8 cellular contexts compared by ENCODE assay signal in the genomic region with DNA sequence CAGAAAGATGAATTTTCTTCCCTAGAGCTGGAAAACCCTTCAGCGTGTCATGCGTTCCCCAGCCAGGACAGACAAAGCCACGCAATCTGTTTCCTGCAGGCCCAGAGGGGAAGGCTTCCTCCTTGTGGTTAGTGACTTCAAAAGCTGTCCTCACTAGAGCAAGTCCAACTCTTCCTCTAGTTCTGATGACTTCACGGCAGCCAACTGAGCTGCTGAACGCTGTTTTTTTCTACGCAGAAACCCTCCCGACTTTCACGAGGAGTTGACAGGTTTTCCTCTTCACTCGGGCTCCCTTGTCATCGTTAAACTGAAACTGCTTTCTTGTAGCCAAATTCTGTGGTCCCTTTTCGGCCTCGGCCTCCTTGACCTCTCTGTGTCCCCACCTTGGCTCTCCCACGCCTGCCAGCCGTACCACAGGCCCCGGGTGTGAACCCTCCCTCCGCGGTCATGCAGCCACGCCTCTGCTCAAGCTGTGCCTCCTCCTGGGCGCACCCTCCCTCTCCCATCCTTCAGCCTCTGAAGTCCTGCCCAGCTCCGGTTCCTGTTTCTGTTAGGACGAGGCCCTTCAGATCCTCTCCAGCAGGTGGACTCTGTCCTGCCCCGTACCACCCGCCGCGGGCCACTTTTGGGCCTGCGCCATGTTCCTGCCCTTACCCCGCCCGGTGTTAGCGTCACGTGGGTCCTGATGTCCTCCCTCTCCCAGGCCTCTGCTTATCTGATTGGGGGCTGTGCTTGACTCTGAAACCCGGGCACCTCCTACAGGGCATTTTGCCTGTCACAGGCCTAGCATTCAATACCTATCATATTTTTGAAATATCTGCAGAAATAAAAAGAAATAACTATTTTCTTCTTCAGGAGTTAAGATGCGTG. TPM values are rescaled to one million over a fixed set of nuclear protein-coding genes. Genes with fewer than 3 reads are reported as not detected.
DNase-seq lines count a peak whose midpoint lies in the region; ATAC-seq and TF ChIP-seq lines count a peak whose summit lies in the region.

No MANE protein-coding gene starts in this region.

- TF ChIP-seq CTCF in RWPE2 (IDR thresholded peaks at IDR 0.05; ENCODE audit: poor library complexity, severe bottlenecking) (peak; percentile 74), foreskin keratinocyte (conservative IDR thresholded peaks at IDR 0.05) (peak; percentile 38), osteocyte (IDR thresholded peaks at IDR 0.05) (no peak), thyroid gland (IDR thresholded peaks at IDR 0.05) (peak in 5 of 6 experiments; percentile 28 to 71 (median 62))

- peak in 1 of 2 donors; percentile 30 for TF ChIP-seq POLR2A in thyroid gland (IDR thresholded peaks at IDR 0.05)

- peaks cover 14% of the 10 kb centered on the region for H3K4me1 ChIP-seq in CD8-positive, alpha-beta memory T cell (ENCODE audit: insufficient read depth, low read length)
- H3K4me1 ChIP-seq in RWPE2 (ENCODE audit: insufficient read depth, poor library complexity, severe bottlenecking) (peaks cover 6% of the 10 kb centered on the region), foreskin keratinocyte (no peaks in the 10 kb centered on the region), thyroid gland (peaks cover 18 to 45% of the 10 kb centered on the region in 2 donors)

- ATAC-seq in GM19468 (IDR thresholded peaks at IDR 0.05; ENCODE audit: extremely low read depth, unreplicated experiment) = peak; percentile 59
- ATAC-seq in RWPE2 (ENCODE audit: low read depth) = peak; percentile 99
- ATAC-seq in foreskin keratinocyte = peak; percentile 74

- H3K27me3 ChIP-seq in CD8-positive, alpha-beta memory T cell (ENCODE audit: insufficient read depth, low read length, poor library complexity, severe bottlenecking) = no peaks in the 10 kb centered on the region
- no peaks in the 10 kb centered on the region for H3K27me3 ChIP-seq in RWPE2 (ENCODE audit: insufficient read depth, poor library complexity, severe bottlenecking)
- H3K27me3 ChIP-seq in foreskin keratinocyte = no peaks in the 10 kb centered on the region
- no peaks in the 10 kb centered on the region for H3K27me3 ChIP-seq in thyroid gland

- H3K9me3 Mint-ChIP-seq in CD8-positive, alpha-beta memory T cell = no peaks in the 10 kb centered on the region
- no peaks in the 10 kb centered on the region for H3K9me3 Mint-ChIP-seq in osteocyte (ENCODE audit: unreplicated experiment)

- POLR2A ChIA-PET in CD8-positive, alpha-beta memory T cell (lab: Charles Lee) = interaction anchor here (0.8 to 1.3 kb wide), 2 partner anchors 9 to 329 kb away, joined by 3 read pairs; no protein-coding TSS in a partner anchor

- intact Hi-C loops in thyroid gland (cut with DNase I) = no loop called here

- H3K27me3 Mint-ChIP-seq in CD8-positive, alpha-beta memory T cell = peaks cover 0 to 1% of the 10 kb centered on the region in 2 donors
- H3K27me3 Mint-ChIP-seq in osteocyte (ENCODE audit: unreplicated experiment) = no peaks in the 10 kb centered on the region

- peaks cover 39 to 48% (median 39%) of the 10 kb centered on the region in 3 donors for H3K4me1 Mint-ChIP-seq in CD8-positive, alpha-beta memory T cell
- H3K4me1 Mint-ChIP-seq in osteocyte (ENCODE audit: unreplicated experiment) = peaks cover 21% of the 10 kb centered on the region

- H3K36me3 Mint-ChIP-seq in CD8-positive, alpha-beta memory T cell = peaks cover 0 to 2% (median 2%) of the 10 kb centered on the region in 3 donors
- no peaks in the 10 kb centered on the region for H3K36me3 Mint-ChIP-seq in osteocyte (ENCODE audit: unreplicated experiment)

- H3K4me3 Mint-ChIP-seq in CD8-positive, alpha-beta memory T cell = peak overlapping the region; percentile 94 to 99 (median 97)
- peak overlapping the region; percentile 20 for H3K4me3 Mint-ChIP-seq in osteocyte (ENCODE audit: unreplicated experiment)

- 13 to 27% methylated on average over 32 of the region's 32 CpGs for WGBS in thyroid gland, 2 donors

- H3K27ac Mint-ChIP-seq in CD8-positive, alpha-beta memory T cell = peak overlapping the region; percentile 87 to 98 (median 96)
- H3K27ac Mint-ChIP-seq in osteocyte (ENCODE audit: unreplicated experiment) = peak overlapping the region; percentile 60

- H3K36me3 ChIP-seq in CD8-positive, alpha-beta memory T cell (ENCODE audit: insufficient read depth, low read length) = no peaks in the 10 kb centered on the region
- H3K36me3 ChIP-seq in RWPE2 (ENCODE audit: low read depth) = no peaks in the 10 kb centered on the region
- no peaks in the 10 kb centered on the region for H3K36me3 ChIP-seq in thyroid gland

- peak overlapping the region; percentile 66 for H3K27ac ChIP-seq in CD8-positive, alpha-beta memory T cell (ENCODE audit: low read depth, low read length)
- H3K27ac ChIP-seq in RWPE2 (ENCODE audit: poor library complexity, severe bottlenecking) (peak overlapping the region; percentile 75), foreskin keratinocyte (no peak overlapping the region), thyroid gland (peak overlapping the region; percentile 56 to 87 (median 69))

- DNase-seq in CD8-positive, alpha-beta memory T cell = peak; percentile 66 to 85 (median 78)
- DNase-seq in HPDE6-E6E7 (ENCODE audit: extremely low spot score) = peak; percentile 95
- peak; percentile 91 for DNase-seq in RWPE2 (ENCODE audit: low spot score)
- peak; percentile 92 for DNase-seq in activated effector memory CD4-positive, alpha-beta T cell treated with anti-CD3 and anti-CD28 coated beads, Interleukin-2, amount 50 U/mL, for 16 hours
- peak in 1 of 2 donors; percentile 7 for DNase-seq in foreskin keratinocyte
- no peak for DNase-seq in osteocyte (ENCODE audit: extremely low spot score, unreplicated experiment)
- peak; percentile 96 to 97 for DNase-seq in thyroid gland

- H3K9me3 ChIP-seq in CD8-positive, alpha-beta memory T cell (ENCODE audit: low read length) = no peaks in the 10 kb centered on the region
- H3K9me3 ChIP-seq in RWPE2 (ENCODE audit: severe bottlenecking) (no peaks in the 10 kb centered on the region), thyroid gland (no peaks in the 10 kb centered on the region)

- CTCF ChIA-PET in CD8-positive, alpha-beta memory T cell (lab: Charles Lee) = interaction anchor here (0.9 to 2.2 kb wide), 6 partner anchors 9 to 51 kb away, joined by 3 to 6 read pairs (median 4); partner anchors contain the start of gene CUX1

- H3K4me3 ChIP-seq in CD8-positive, alpha-beta memory T cell (ENCODE audit: low read length) = peak overlapping the region; percentile 72
- H3K4me3 ChIP-seq in RWPE2 (ENCODE audit: severe bottlenecking) (peak overlapping the region; percentile 6), thyroid gland (replicated peaks in 1 of 3) (peak overlapping the region in 1 of 3 donors; percentile 3)

RNA-seq across cellular contexts. Expression of gene CUX1, which starts 39.3 kb away (rescaled TPM):
- total RNA-seq in CD8-positive, alpha-beta memory T cell = 10 to 100 TPM; 23.2 to 23.6 TPM
- 26.4 TPM for polyA plus RNA-seq in CD8-positive, alpha-beta memory T cell
- 27.1 and 30.2 TPM in 2 replicates for total RNA-seq in foreskin keratinocyte
- polyA plus RNA-seq in foreskin keratinocyte = 17.5 and 20.7 TPM in 2 replicates
- total RNA-seq in osteocyte = 87.1 and 89.1 TPM in 2 replicates
- 100 to 1,000 TPM in 3 of 4 donors, 10 to 100 TPM in 1; 93.8 to 156 (median 112) TPM for total RNA-seq in thyroid gland
